In genomic region chr19:13974073-13974472, GRCh38 we compare ENCODE assay signal across 8 cellular contexts. TPM values are rescaled to one million over a fixed set of nuclear protein-coding genes. Genes with fewer than 3 reads are reported as not detected.
DNase-seq lines count a peak whose midpoint lies in the region; ATAC-seq lines count a peak whose summit lies in the region.

No MANE protein-coding gene starts in this region.

- CTCF ChIA-PET in activated naive CD4-positive, alpha-beta T cell treated with anti-CD3 and anti-CD28 coated beads for 36 hours (lab: Charles Lee), result interaction anchor here (0.8 kb wide), 1 partner anchor 92 kb away, joined by 3 read pairs; no protein-coding TSS in a partner anchor

- no peaks in the 10 kb centered on the region for H3K9me3 ChIP-seq in aorta (ENCODE audit: control insufficient read depth, low read length)

- ATAC-seq in aorta (ENCODE audit: low FRiP score) (no peak), GM18858 (IDR thresholded peaks at IDR 0.05; ENCODE audit: unreplicated experiment) (no peak), GM21723 (IDR thresholded peaks at IDR 0.05; ENCODE audit: unreplicated experiment) (no peak)

- H3K27ac ChIP-seq in aorta (ENCODE audit: low read depth in 1 of 2, low read length in 2 of 2), result no peak overlapping the region

- H3K27me3 Mint-ChIP-seq in activated naive CD4-positive, alpha-beta T cell treated with anti-CD3 and anti-CD28 coated beads for 36 hours (ENCODE audit: low read depth), result no peaks in the 10 kb centered on the region

- H3K27ac Mint-ChIP-seq in activated naive CD4-positive, alpha-beta T cell treated with anti-CD3 and anti-CD28 coated beads for 36 hours, result peak overlapping the region; percentile 11

- H3K36me3 ChIP-seq in aorta (ENCODE audit: control insufficient read depth in 1 of 2, insufficient read depth in 2 of 2, low read length in 1 of 2), result no peaks in the 10 kb centered on the region

- WGBS in aorta, 2 donors, result 66 to 70% methylated on average over 12 of the region's 12 CpGs

- H3K4me1 Mint-ChIP-seq in activated naive CD4-positive, alpha-beta T cell treated with anti-CD3 and anti-CD28 coated beads for 36 hours (ENCODE audit: low read depth), result peaks cover 10% of the 10 kb centered on the region

- no peaks in the 10 kb centered on the region for H3K4me1 ChIP-seq in aorta (ENCODE audit: control insufficient read depth in 1 of 2, insufficient read depth in 2 of 2, low read length in 2 of 2)

- H3K36me3 Mint-ChIP-seq in activated naive CD4-positive, alpha-beta T cell treated with anti-CD3 and anti-CD28 coated beads for 36 hours (ENCODE audit: low read depth), result peaks cover 12% of the 10 kb centered on the region

- no peak overlapping the region for H3K4me3 ChIP-seq in aorta (ENCODE audit: low read length in 2 of 2)

- no peaks in the 10 kb centered on the region for H3K27me3 ChIP-seq in aorta (ENCODE audit: control insufficient read depth in 1 of 2, insufficient read depth in 2 of 2, low read length in 1 of 2)

- DNase-seq in COR-L47 (lab: John Stamatoyannopoulos, UW) (peak; percentile 13), NCI-H187 treated with DMSO at 0.1 percent for 48 hours (lab: John Stamatoyannopoulos, UW) (peak; percentile 15), left kidney (ENCODE audit: low read depth, low spot score) (peak; percentile 95), aorta (no peak), NCI-H1092 (lab: John Stamatoyannopoulos, UW) (no peak)
- peak; percentile 62 for DNase-seq in activated naive CD4-positive, alpha-beta T cell treated with anti-CD3 and anti-CD28 coated beads for 36 hours

- H3K4me3 Mint-ChIP-seq in activated naive CD4-positive, alpha-beta T cell treated with anti-CD3 and anti-CD28 coated beads for 36 hours, result no peak overlapping the region

- intact Hi-C loops in activated naive CD4-positive, alpha-beta T cell treated with anti-CD3 and anti-CD28 coated beads for 36 hours (cut with micrococcal nuclease), result no loop called here
- intact Hi-C loops in aorta (cut with DNase I), result no loop called here

- H3K9me3 Mint-ChIP-seq in activated naive CD4-positive, alpha-beta T cell treated with anti-CD3 and anti-CD28 coated beads for 36 hours, result no peaks in the 10 kb centered on the region

RNA-seq across cellular contexts. Expression of gene DCAF15, which starts 21.8 kb away (rescaled TPM):
- total RNA-seq in activated naive CD4-positive, alpha-beta T cell treated with anti-CD3 and anti-CD28 coated beads for 36 hours, result 10 to 100 TPM; 67.7 to 70.6 TPM
- 10 to 100 TPM; 21.8 to 25.3 TPM for total RNA-seq in aorta
- polyA plus RNA-seq in aorta, result 10 to 100 TPM in 1 of 2 donors, 1 to 10 TPM in 1; 8.8 to 41.4 TPM

RNA-seq across cellular contexts. Expression of gene RFX1, which starts 32.0 kb away (rescaled TPM):
- total RNA-seq in activated naive CD4-positive, alpha-beta T cell treated with anti-CD3 and anti-CD28 coated beads for 36 hours, result 10 to 100 TPM; 13.8 to 14.0 TPM
- 10 to 100 TPM; 11.6 to 17.7 TPM for total RNA-seq in aorta
- polyA plus RNA-seq in aorta, result 1 to 10 TPM; 1.9 to 4.6 TPM

RNA-seq across cellular contexts. Expression of gene PODNL1, which starts 35.9 kb away (rescaled TPM):
- total RNA-seq in activated naive CD4-positive, alpha-beta T cell treated with anti-CD3 and anti-CD28 coated beads for 36 hours, result under 1 TPM in 1 of 2 experiments, not detected in 1; 0.29 TPM
- total RNA-seq in aorta, result 1 to 10 TPM; 4.3 to 9.8 TPM
- 10 to 100 TPM in 1 of 2 donors, 1 to 10 TPM in 1; 2.5 to 18.9 TPM for polyA plus RNA-seq in aorta

RNA-seq across cellular contexts. Expression of gene RLN3, which starts 53.9 kb away (rescaled TPM):
- not detected for total RNA-seq in activated naive CD4-positive, alpha-beta T cell treated with anti-CD3 and anti-CD28 coated beads for 36 hours
- not detected for total RNA-seq in aorta
- polyA plus RNA-seq in aorta, result not detected

RNA-seq across cellular contexts. Expression of gene IL27RA, which starts 57.5 kb away (rescaled TPM):
- 10 to 100 TPM; 59.3 to 59.4 TPM for total RNA-seq in activated naive CD4-positive, alpha-beta T cell treated with anti-CD3 and anti-CD28 coated beads for 36 hours
- 1 to 10 TPM; 2.8 to 5.5 TPM for total RNA-seq in aorta
- polyA plus RNA-seq in aorta, result 1 to 10 TPM in 1 of 2 donors, under 1 TPM in 1; 0.36 to 1.3 TPM

Comparison
In these comparisons a context has a peak if more than half of its experiments do, and no peak if none do; other contexts are left out.
1. DNase-seq: peak in COR-L47 (single experiment), NCI-H187 treated with DMSO at 0.1 percent for 48 hours (single experiment), activated naive CD4-positive, alpha-beta T cell treated with anti-CD3 and anti-CD28 coated beads for 36 hours (single experiment) and left kidney (single experiment); none in aorta (0 of 2) and NCI-H1092 (single experiment).
2. RNA of gene PODNL1, which starts 35.9 kb away (total RNA-seq): 4.3 to 9.8 TPM in aorta; 0.29 TPM in activated naive CD4-positive, alpha-beta T cell treated with anti-CD3 and anti-CD28 coated beads for 36 hours; every median in the first group is over 4 times any median in the second.